ENCODE assay signal across 22 cellular contexts in genomic region chr1:24081190-24081589, GRCh38. TPM values are rescaled to one million over a fixed set of nuclear protein-coding genes. Genes with fewer than 3 reads are reported as not detected.
"Had no signal": no experiment of that assay in that cellular context is flagged by ENCODE, and none has a peak within 500 bp of the region (broad histone marks: within the 10 kb centered on the region; RNA-seq: fewer than 3 reads in every experiment).

No MANE protein-coding gene starts in this region.

- DNase-seq: cortex of kidney; dorsolateral prefrontal cortex; effector CD8-positive, alpha-beta T cell; foreskin melanocyte; hypothalamus; kidney glomerular epithelial cell; left lung; mucosa of descending colon; naive thymus-derived CD8-positive, alpha-beta T cell; stimulated activated CD4-positive, alpha-beta T cell treated with anti-CD3 and anti-CD28 coated beads, Interleukin-2, amount 100 ng/mL, for 24 hours; stimulated activated CD4-positive, alpha-beta T cell treated with anti-CD3 and anti-CD28 coated beads, Interleukin-4, amount 100 ng/mL, for 4 hours; stimulated activated naive CD4-positive, alpha-beta T cell; stomach; substantia nigra; transverse colon had no signal

- H3K27ac ChIP-seq: dorsolateral prefrontal cortex, left lung, skin epidermis, stomach, thoracic aorta, transverse colon had no signal

- H3K4me3 ChIP-seq: dorsolateral prefrontal cortex, heart left ventricle, left lung, mucosa of descending colon, skin epidermis, stomach, thoracic aorta, transverse colon had no signal

- H3K36me3 ChIP-seq: left lung, stomach, thoracic aorta, transverse colon had no signal

- H3K4me1 ChIP-seq: left lung, stomach, transverse colon had no signal

- H3K9me3 ChIP-seq: heart left ventricle, left lung, mucosa of descending colon, stomach, thoracic aorta, transverse colon had no signal

- H3K27me3 ChIP-seq: dorsolateral prefrontal cortex, heart left ventricle, left lung, stomach, transverse colon had no signal

- FAIRE-seq: islet of Langerhans had no signal

- ATAC-seq: left lung; mucosa of descending colon; naive thymus-derived CD8-positive, alpha-beta T cell; sciatic nerve had no signal

RNA-seq across cellular contexts. Expression of gene MYOM3, which starts 30.7 kb away (rescaled TPM):
- total RNA-seq: naive thymus-derived CD8-positive, alpha-beta T cell; neural crest cell; osteocyte had no signal
- polyA plus RNA-seq: naive thymus-derived CD8-positive, alpha-beta T cell had no signal
